Comparison of ENCODE assay signal across 20 cellular contexts in the genomic region with DNA sequence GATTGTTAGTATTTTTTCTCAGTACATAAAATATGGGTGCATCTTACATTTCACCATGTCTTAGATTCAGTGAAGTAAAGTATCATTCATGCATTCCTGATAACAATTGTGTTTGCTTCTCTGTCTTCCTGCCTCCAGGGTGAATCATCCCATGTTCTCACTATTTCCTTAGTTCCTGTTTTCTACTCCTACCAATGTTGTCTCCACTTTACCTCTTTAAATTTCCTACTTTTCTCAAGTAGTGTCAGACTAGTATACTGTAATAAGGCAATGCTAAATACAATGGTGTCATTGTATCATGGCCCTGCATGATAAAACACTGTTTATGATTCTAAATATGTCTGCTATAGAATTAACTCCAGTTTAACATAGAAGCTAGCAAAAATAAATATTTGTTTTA. TPM values are rescaled to one million over a fixed set of nuclear protein-coding genes. Genes with fewer than 3 reads are reported as not detected.
A peak's percentile ranks its signal among the peaks of the same experiment; 100 is the strongest.
DNase-seq lines count a peak whose midpoint lies in the region; TF ChIP-seq lines count a peak whose summit lies in the region.
"Had no signal": no experiment of that assay in that cellular context is flagged by ENCODE, and none has a peak within 500 bp of the region (broad histone marks: within the 10 kb centered on the region; RNA-seq: fewer than 3 reads in every experiment).

No MANE protein-coding gene starts in this region.

- no peaks in the 10 kb centered on the region for H3K36me3 ChIP-seq in MG63
- H3K36me3 ChIP-seq: Peyer's patch had no signal

- DNase-seq in KBM-7 (peak; percentile 19), OCI-M1 (lab: John Stamatoyannopoulos, UW) (peak; percentile 36), endothelial cell (ENCODE audit: low spot score) (no peak), pulmonary artery endothelial cell (ENCODE audit: low read depth, low spot score) (peak; percentile 49), progenitor cell of endocrine pancreas (ENCODE audit: low spot score, unreplicated experiment) (no peak), MG63 (no peak), dedifferentiated amniotic fluid mesenchymal stem cell (ENCODE audit: extremely low spot score) (no peak)
- DNase-seq: ACHN; Calu3; CD4-positive, CD25-positive, alpha-beta regulatory T cell; DMS79; GDM1; GOT3; HFFc6; Karpas-422; NCI-H1092; NCI-H446 treated with DMSO at 0.1 percent for 48 hours; NCI-H748 treated with DMSO at 0.1 percent for 48 hours; Peyer's patch; Right ventricle myocardium superior had no signal

- no peaks in the 10 kb centered on the region for H3K27me3 ChIP-seq in MG63
- H3K27me3 ChIP-seq: Peyer's patch had no signal

- peaks cover 2% of the 10 kb centered on the region for H3K27me3 Mint-ChIP-seq in endothelial cell (ENCODE audit: unreplicated experiment)
- no peaks in the 10 kb centered on the region for H3K27me3 Mint-ChIP-seq in progenitor cell of endocrine pancreas

- H3K9me3 Mint-ChIP-seq in endothelial cell (ENCODE audit: unreplicated experiment) (no peaks in the 10 kb centered on the region), progenitor cell of endocrine pancreas (ENCODE audit: low read depth) (no peaks in the 10 kb centered on the region)
- H3K9me3 Mint-ChIP-seq: CD4-positive, CD25-positive, alpha-beta regulatory T cell; HFFc6 had no signal

- H3K4me3 ChIP-seq in MG63: no peak overlapping the region
- H3K4me3 ChIP-seq: Peyer's patch had no signal

- H3K4me3 Mint-ChIP-seq in endothelial cell (ENCODE audit: unreplicated experiment) (no peak overlapping the region), progenitor cell of endocrine pancreas (ENCODE audit: low read depth) (no peak overlapping the region)
- H3K4me3 Mint-ChIP-seq: HFFc6 had no signal

- H3K27ac Mint-ChIP-seq in endothelial cell (ENCODE audit: unreplicated experiment): peak overlapping the region; percentile 7
- no peak overlapping the region for H3K27ac Mint-ChIP-seq in progenitor cell of endocrine pancreas
- H3K27ac Mint-ChIP-seq: HFFc6 had no signal

- in situ Hi-C loops in KBM-7 (cut with MboI; ENCODE audit: low pct_unique_long_range_greater_than_20kb, low sequenced_read_pairs): no loop called here

- no peaks in the 10 kb centered on the region for H3K9me3 ChIP-seq in MG63
- H3K9me3 ChIP-seq: Peyer's patch had no signal

- no peaks in the 10 kb centered on the region for H3K36me3 Mint-ChIP-seq in endothelial cell (ENCODE audit: low read depth, unreplicated experiment)
- H3K36me3 Mint-ChIP-seq in progenitor cell of endocrine pancreas (ENCODE audit: insufficient read depth): no peaks in the 10 kb centered on the region
- H3K36me3 Mint-ChIP-seq: CD4-positive, CD25-positive, alpha-beta regulatory T cell had no signal

- H3K4me1 Mint-ChIP-seq in endothelial cell (ENCODE audit: unreplicated experiment) (peaks cover 18% of the 10 kb centered on the region), progenitor cell of endocrine pancreas (ENCODE audit: low read depth) (no peaks in the 10 kb centered on the region)
- H3K4me1 Mint-ChIP-seq: CD4-positive, CD25-positive, alpha-beta regulatory T cell had no signal

- TF ChIP-seq CTCF in endothelial cell (IDR thresholded peaks at IDR 0.05; ENCODE audit: unreplicated experiment) (no peak), progenitor cell of endocrine pancreas (IDR thresholded peaks at IDR 0.05; ENCODE audit: unreplicated experiment) (no peak)

RNA-seq across cellular contexts. Expression of gene GABRR1, which starts 37.4 kb away (rescaled TPM):
- total RNA-seq in endothelial cell (ENCODE audit: unreplicated experiment): not detected
- not detected in 2 replicates for total RNA-seq in pulmonary artery endothelial cell
- not detected in 2 replicates for total RNA-seq in progenitor cell of endocrine pancreas
- not detected in 2 replicates for total RNA-seq in MG63 (2014; rRNA removed; shearing (Covaris generic); ENCODE audit: low replicate concordance)
- total RNA-seq: Calu3; CD4-positive, CD25-positive, alpha-beta regulatory T cell; HFFc6; Peyer's patch; Right ventricle myocardium superior had no signal

Comparison
In these comparisons a context has a peak if more than half of its experiments do, and no peak if none do; other contexts are left out.
1. DNase-seq: peak in KBM-7 (single experiment), OCI-M1 (single experiment) and pulmonary artery endothelial cell (single experiment); none in endothelial cell (single experiment), progenitor cell of endocrine pancreas (single experiment), MG63 (single experiment) and dedifferentiated amniotic fluid mesenchymal stem cell (single experiment).